Comparison of ENCODE assay signal across 7 cellular contexts in the genomic region with DNA sequence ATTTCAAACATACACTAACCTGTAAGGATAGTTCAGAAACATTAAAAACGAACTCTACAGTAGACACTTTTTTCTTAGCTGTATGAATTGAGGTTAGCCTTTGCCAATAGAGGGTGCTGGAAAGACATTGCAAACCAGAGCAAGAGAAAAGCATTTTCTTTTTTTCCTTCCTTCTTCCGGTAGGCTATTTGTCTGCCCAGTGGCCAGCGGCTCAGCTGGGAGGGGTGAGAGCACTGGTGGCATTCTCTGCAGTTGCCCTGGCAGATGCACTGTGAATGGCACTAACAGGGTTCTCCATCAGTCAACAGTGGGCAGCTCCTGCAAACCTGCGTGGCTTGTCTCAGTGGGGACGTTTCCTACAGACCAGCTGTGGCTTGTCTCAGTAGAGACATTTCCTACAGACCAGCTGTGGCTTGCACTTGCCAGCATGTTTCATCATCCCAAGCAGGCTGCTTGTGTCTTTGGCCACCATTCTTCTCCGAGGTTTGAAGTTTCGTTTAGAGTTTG.
DNase-seq lines count a peak whose midpoint lies in the region; ATAC-seq, FAIRE-seq and TF ChIP-seq lines count a peak whose summit lies in the region.

No MANE protein-coding gene starts in this region.

- peak; percentile 84 for TF ChIP-seq CTCF in fibroblast of pulmonary artery (IDR thresholded peaks at IDR 0.05; ENCODE audit: low read length, missing control alignments)
- TF ChIP-seq CTCF in pancreas (IDR thresholded peaks at IDR 0.05) = no peak

- no peaks in the 10 kb centered on the region for H3K36me3 ChIP-seq in pancreas

- no peaks in the 10 kb centered on the region for H3K9me3 ChIP-seq in pancreas

- no peak overlapping the region for H3K27ac ChIP-seq in pancreas

- peak; percentile 71 to 86 for DNase-seq in SHP77 (lab: John Stamatoyannopoulos, UW)
- peak; percentile 86 for DNase-seq in fibroblast of pulmonary artery (ENCODE audit: low read depth)
- DNase-seq in pancreas = peak in 1 of 6 donors; percentile 10
- DNase-seq in cortex of kidney (lab: John Stamatoyannopoulos, UW) = no peak
- DNase-seq in DMS79 treated with DMSO at 0.1 percent for 48 hours (lab: John Stamatoyannopoulos, UW) = no peak

- H3K4me3 ChIP-seq in fibroblast of pulmonary artery (replicated peaks; ENCODE audit: low read depth, low read length) (peak overlapping the region; percentile 61), pancreas (peak overlapping the region in 1 of 4 donors; percentile 8)

- peak; percentile 85 for ATAC-seq in GM19372 (IDR thresholded peaks at IDR 0.05; ENCODE audit: low read depth, unreplicated experiment)
- ATAC-seq in HG03558 (IDR thresholded peaks at IDR 0.05; ENCODE audit: extremely low read depth, unreplicated experiment) = peak; percentile 53
- ATAC-seq in pancreas = peak in 3 of 4 donors; percentile 57 to 90 (median 76)

- H3K4me1 ChIP-seq in pancreas = no peaks in the 10 kb centered on the region

- no peaks in the 10 kb centered on the region for H3K27me3 ChIP-seq in pancreas

- whole genome bisulfite sequencing in pancreas, 2 donors = 33 to 41% methylated on average over 7 of the region's 7 CpGs

- intact Hi-C loops in pancreas (cut with DNase I) = no loop called here

- FAIRE-seq in pancreas (lab: Jason Lieb, UNC) = no peak

Comparison
In these comparisons a context has a peak if more than half of its experiments do, and no peak if none do; other contexts are left out.
1. DNase-seq: peak in SHP77 (2 of 2) and fibroblast of pulmonary artery (single experiment); none in cortex of kidney (single experiment) and DMS79 treated with DMSO at 0.1 percent for 48 hours (single experiment).
2. Peak in every context shown above with its lines, with median percentiles within 50 percentile points of each other: ATAC-seq.